ENCODE assay signal across 1 cellular context in the genomic region with DNA sequence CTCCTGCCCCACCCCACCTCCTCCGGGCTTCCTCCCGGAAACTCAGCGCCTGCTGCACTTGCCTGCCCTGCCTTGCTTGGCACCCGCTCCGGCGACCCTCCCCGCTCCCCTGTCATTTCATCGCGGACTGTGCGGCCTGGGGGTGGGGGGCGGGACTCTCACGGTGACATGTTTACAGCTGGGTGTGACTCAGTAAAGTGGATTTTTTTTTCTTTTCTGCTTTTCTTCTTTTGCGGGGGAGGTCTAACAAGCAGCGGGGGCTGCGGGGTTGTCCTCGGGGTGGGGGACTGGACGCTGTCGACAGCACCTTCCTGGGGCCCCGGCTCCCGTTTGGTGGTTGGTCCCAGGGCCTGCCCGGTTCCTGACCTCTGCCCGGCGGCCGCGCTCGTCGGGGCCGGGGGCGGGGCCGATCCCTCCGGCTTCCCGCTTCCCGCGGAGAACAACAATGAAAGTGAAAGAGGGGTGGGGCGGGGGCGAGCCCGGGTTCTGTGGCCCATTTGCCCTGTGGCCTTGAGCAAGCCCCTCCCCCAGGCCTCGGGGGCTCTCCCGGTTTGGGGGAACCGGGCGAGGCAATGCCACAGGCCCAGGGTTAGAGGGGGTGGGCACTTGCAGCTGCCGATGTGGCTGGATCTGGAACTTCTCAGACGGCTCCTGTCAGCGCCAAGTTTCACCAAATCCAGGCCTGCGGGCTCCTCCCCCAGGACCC.
TF ChIP-seq lines count a peak whose summit lies in the region.

No MANE protein-coding gene starts in this region.

TF ChIP-seq in K562, 482 proteins besides CTCF, POLR2A, EP300 and RAD21 (continued from another document and continues in another):
- TF ChIP-seq SMARCB1 (IDR thresholded peaks at IDR 0.05; ENCODE audit: insufficient read length, low read depth) (no peak), ZNF707 (CRISPR knock-in tag; conservative IDR thresholded peaks at IDR 0.05) (no peak), CEBPB (tag; IDR thresholded peaks at IDR 0.05) (no peak), BCL6 (CRISPR knock-in tag; IDR thresholded peaks at IDR 0.05) (no peak), ZNF431 (CRISPR knock-in tag; IDR thresholded peaks at IDR 0.05) (no peak), LARP7 (IDR thresholded peaks at IDR 0.05) (no peak), ZNF174 (CRISPR knock-in tag; IDR thresholded peaks at IDR 0.05) (no peak), ESRRA (IDR thresholded peaks at IDR 0.05; ENCODE audit: borderline replicate concordance, low read depth) (no peak; the same call in 1 of the 2 replicates), STAT5B (CRISPR knock-in tag; IDR thresholded peaks at IDR 0.05) (no peak), KAT2B (IDR thresholded peaks at IDR 0.05; ENCODE audit: low read depth, low read length) (no peak), ESRRB (CRISPR knock-in tag; IDR thresholded peaks at IDR 0.05; ENCODE audit: borderline replicate concordance) (no peak), THAP7 (CRISPR knock-in tag; IDR thresholded peaks at IDR 0.05) (no peak), NCOA6 (IDR thresholded peaks at IDR 0.05) (peak; percentile 71), SMARCA4 (IDR thresholded peaks at IDR 0.05) (0 out of 2 replicates have a peak, but pooled peaks have one; percentile 52), FOXJ3 (CRISPR knock-in tag; IDR thresholded peaks at IDR 0.05) (no peak), SRSF9 (IDR thresholded peaks at IDR 0.05; ENCODE audit: borderline replicate concordance, low read depth, low read length) (no peak), FOSL1 (tag; conservative IDR thresholded peaks at IDR 0.05) (peak; percentile 76), MTA2 (IDR thresholded peaks at IDR 0.05; ENCODE audit: low read depth) (no peak), NFIC (IDR thresholded peaks at IDR 0.05) (peak; percentile 50; the same call in 1 of the 2 replicates), NONO (IDR thresholded peaks at IDR 0.05; ENCODE audit: low read depth in 2 of 2, low read length in 1 of 2) (no peak), E2F3 (CRISPR knock-in tag; IDR thresholded peaks at IDR 0.05) (0 out of 2 replicates have a peak, but pooled peaks have one; percentile 19), HCFC1 (IDR thresholded peaks at IDR 0.05; ENCODE audit: low read depth, low read length) (no peak), CBX5 (IDR thresholded peaks at IDR 0.05; ENCODE audit: borderline replicate concordance, low read depth) (no peak), CSDE1 (IDR thresholded peaks at IDR 0.05) (no peak), MLX (CRISPR knock-in tag; conservative IDR thresholded peaks at IDR 0.05) (no peak), HDAC6 (IDR thresholded peaks at IDR 0.05; ENCODE audit: low read depth, low read length) (no peak), PRDM10 (IDR thresholded peaks at IDR 0.05; ENCODE audit: partially characterized antibody) (peak; percentile 87), TOE1 (IDR thresholded peaks at IDR 0.05; ENCODE audit: borderline replicate concordance) (no peak), TOE1 (CRISPR knock-in tag; IDR thresholded peaks at IDR 0.05; ENCODE audit: borderline replicate concordance, low read depth) (no peak), ZBTB1 (CRISPR knock-in tag; IDR thresholded peaks at IDR 0.05; ENCODE audit: borderline replicate concordance, low read depth) (no peak), CHD2 (IDR thresholded peaks at IDR 0.05; ENCODE audit: low read depth, low read length) (no peak), CREBBP (IDR thresholded peaks at IDR 0.05; ENCODE audit: low read depth, low read length) (no peak), POLR2H (tag; IDR thresholded peaks at IDR 0.05; ENCODE audit: low read depth) (no peak), PTTG1 (tag; IDR thresholded peaks at IDR 0.05; ENCODE audit: low read depth) (no peak), BRF1 (IDR thresholded peaks at IDR 0.05; ENCODE audit: borderline replicate concordance, extremely low read depth, insufficient read length) (no peak), TCFL5 (CRISPR knock-in tag; conservative IDR thresholded peaks at IDR 0.05) (no peak), ZEB2 (IDR thresholded peaks at IDR 0.05) (no peak), TRIM25 (IDR thresholded peaks at IDR 0.05; ENCODE audit: borderline replicate concordance) (no peak), ZNF507 (tag; conservative IDR thresholded peaks at IDR 0.05) (no peak)
- TF ChIP-seq, protein P1, sequence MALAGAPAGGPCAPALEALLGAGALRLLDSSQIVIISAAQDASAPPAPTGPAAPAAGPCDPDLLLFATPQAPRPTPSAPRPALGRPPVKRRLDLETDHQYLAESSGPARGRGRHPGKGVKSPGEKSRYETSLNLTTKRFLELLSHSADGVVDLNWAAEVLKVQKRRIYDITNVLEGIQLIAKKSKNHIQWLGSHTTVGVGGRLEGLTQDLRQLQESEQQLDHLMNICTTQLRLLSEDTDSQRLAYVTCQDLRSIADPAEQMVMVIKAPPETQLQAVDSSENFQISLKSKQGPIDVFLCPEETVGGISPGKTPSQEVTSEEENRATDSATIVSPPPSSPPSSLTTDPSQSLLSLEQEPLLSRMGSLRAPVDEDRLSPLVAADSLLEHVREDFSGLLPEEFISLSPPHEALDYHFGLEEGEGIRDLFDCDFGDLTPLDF (CRISPR knock-in tag; IDR thresholded peaks at IDR 0.05): no peak
- TF ChIP-seq, protein P2, sequence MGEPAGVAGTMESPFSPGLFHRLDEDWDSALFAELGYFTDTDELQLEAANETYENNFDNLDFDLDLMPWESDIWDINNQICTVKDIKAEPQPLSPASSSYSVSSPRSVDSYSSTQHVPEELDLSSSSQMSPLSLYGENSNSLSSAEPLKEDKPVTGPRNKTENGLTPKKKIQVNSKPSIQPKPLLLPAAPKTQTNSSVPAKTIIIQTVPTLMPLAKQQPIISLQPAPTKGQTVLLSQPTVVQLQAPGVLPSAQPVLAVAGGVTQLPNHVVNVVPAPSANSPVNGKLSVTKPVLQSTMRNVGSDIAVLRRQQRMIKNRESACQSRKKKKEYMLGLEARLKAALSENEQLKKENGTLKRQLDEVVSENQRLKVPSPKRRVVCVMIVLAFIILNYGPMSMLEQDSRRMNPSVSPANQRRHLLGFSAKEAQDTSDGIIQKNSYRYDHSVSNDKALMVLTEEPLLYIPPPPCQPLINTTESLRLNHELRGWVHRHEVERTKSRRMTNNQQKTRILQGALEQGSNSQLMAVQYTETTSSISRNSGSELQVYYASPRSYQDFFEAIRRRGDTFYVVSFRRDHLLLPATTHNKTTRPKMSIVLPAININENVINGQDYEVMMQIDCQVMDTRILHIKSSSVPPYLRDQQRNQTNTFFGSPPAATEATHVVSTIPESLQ (CRISPR knock-in tag; IDR thresholded peaks at IDR 0.05): no peak
- TF ChIP-seq, protein P3, sequence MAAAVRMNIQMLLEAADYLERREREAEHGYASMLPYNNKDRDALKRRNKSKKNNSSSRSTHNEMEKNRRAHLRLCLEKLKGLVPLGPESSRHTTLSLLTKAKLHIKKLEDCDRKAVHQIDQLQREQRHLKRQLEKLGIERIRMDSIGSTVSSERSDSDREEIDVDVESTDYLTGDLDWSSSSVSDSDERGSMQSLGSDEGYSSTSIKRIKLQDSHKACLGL (CRISPR knock-in tag; IDR thresholded peaks at IDR 0.05; ENCODE audit: borderline replicate concordance, poor library complexity, severe bottlenecking): no peak
- TF ChIP-seq, protein P4, sequence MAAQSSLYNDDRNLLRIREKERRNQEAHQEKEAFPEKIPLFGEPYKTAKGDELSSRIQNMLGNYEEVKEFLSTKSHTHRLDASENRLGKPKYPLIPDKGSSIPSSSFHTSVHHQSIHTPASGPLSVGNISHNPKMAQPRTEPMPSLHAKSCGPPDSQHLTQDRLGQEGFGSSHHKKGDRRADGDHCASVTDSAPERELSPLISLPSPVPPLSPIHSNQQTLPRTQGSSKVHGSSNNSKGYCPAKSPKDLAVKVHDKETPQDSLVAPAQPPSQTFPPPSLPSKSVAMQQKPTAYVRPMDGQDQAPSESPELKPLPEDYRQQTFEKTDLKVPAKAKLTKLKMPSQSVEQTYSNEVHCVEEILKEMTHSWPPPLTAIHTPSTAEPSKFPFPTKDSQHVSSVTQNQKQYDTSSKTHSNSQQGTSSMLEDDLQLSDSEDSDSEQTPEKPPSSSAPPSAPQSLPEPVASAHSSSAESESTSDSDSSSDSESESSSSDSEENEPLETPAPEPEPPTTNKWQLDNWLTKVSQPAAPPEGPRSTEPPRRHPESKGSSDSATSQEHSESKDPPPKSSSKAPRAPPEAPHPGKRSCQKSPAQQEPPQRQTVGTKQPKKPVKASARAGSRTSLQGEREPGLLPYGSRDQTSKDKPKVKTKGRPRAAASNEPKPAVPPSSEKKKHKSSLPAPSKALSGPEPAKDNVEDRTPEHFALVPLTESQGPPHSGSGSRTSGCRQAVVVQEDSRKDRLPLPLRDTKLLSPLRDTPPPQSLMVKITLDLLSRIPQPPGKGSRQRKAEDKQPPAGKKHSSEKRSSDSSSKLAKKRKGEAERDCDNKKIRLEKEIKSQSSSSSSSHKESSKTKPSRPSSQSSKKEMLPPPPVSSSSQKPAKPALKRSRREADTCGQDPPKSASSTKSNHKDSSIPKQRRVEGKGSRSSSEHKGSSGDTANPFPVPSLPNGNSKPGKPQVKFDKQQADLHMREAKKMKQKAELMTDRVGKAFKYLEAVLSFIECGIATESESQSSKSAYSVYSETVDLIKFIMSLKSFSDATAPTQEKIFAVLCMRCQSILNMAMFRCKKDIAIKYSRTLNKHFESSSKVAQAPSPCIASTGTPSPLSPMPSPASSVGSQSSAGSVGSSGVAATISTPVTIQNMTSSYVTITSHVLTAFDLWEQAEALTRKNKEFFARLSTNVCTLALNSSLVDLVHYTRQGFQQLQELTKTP (IDR thresholded peaks at IDR 0.05; ENCODE audit: low read depth in 1 of 2, partially characterized antibody in 2 of 2): no peak
- TF ChIP-seq, protein P5, sequence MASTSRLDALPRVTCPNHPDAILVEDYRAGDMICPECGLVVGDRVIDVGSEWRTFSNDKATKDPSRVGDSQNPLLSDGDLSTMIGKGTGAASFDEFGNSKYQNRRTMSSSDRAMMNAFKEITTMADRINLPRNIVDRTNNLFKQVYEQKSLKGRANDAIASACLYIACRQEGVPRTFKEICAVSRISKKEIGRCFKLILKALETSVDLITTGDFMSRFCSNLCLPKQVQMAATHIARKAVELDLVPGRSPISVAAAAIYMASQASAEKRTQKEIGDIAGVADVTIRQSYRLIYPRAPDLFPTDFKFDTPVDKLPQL (IDR thresholded peaks at IDR 0.05; ENCODE audit: extremely low read depth, insufficient read length): no peak
- TF ChIP-seq, protein P6, sequence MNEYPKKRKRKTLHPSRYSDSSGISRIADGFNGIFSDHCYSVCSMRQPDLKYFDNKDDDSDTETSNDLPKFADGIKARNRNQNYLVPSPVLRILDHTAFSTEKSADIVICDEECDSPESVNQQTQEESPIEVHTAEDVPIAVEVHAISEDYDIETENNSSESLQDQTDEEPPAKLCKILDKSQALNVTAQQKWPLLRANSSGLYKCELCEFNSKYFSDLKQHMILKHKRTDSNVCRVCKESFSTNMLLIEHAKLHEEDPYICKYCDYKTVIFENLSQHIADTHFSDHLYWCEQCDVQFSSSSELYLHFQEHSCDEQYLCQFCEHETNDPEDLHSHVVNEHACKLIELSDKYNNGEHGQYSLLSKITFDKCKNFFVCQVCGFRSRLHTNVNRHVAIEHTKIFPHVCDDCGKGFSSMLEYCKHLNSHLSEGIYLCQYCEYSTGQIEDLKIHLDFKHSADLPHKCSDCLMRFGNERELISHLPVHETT (CRISPR knock-in tag; conservative IDR thresholded peaks at IDR 0.05 in 1 of 2, IDR thresholded peaks at IDR 0.05 in 1 of 2): peak in 1 of 2 experiments; percentile 79; a peak in 2 of 4 replicates
